ENCODE assay signal across 27 cellular contexts in the genomic region with DNA sequence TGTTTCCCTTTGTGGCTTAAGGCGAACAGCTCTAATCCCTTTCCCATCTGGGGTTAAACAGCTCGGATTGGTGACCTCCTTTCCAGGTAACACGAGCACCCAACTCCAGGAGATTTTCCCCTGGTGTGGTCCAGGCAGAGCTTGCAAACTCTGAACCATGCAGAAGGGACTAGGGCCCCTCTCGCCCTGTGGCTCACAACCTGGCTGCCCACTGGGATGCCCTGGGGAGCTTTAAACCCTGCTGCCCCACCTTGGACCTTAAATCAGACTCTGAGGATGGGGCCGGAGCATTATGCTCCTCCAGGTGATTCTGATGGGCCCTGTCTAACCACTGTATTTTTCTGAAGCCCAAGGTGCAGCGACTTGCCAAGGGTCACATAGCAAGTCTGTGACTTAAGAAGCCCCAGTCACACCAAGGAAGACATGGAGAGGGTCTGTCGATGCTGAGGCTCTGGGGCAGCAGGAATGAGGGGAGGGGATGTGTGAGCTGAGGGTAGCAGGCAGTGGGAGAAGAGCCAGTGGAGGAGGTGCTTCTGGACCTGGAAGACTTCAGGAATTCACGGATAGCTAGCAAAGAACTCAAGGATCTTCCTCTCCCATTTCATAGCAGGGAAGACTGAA. TPM values are rescaled to one million over a fixed set of nuclear protein-coding genes. Genes with fewer than 3 reads are reported as not detected.
DNase-seq lines count a peak whose midpoint lies in the region; ATAC-seq and TF ChIP-seq lines count a peak whose summit lies in the region.
"Had no signal": no experiment of that assay in that cellular context is flagged by ENCODE, and none has a peak within 500 bp of the region (broad histone marks: within the 10 kb centered on the region; RNA-seq: fewer than 3 reads in every experiment).

No MANE protein-coding gene starts in this region.

- no peak overlapping the region for H3K23ac ChIP-seq in mesenchymal stem cell (ENCODE audit: low read length in 2 of 2)

- H3K4me1 ChIP-seq in BLaER1: peaks cover 79% of the 10 kb centered on the region
- H3K4me1 ChIP-seq in CD4-positive, CD25-positive, alpha-beta regulatory T cell (ENCODE audit: control insufficient read depth, insufficient read depth, low read length, poor library complexity, severe bottlenecking): peaks cover 86% of the 10 kb centered on the region
- peaks cover 56 to 76% of the 10 kb centered on the region in 2 donors for H3K4me1 ChIP-seq in naive thymus-derived CD4-positive, alpha-beta T cell (ENCODE audit: control insufficient read depth in 2 of 2, insufficient read depth in 2 of 2, low read length in 2 of 2)
- H3K4me1 ChIP-seq in mesenchymal stem cell (ENCODE audit: control insufficient read depth, insufficient read depth, low read depth, low read length): peaks cover 18% of the 10 kb centered on the region

- H4K20me1 ChIP-seq in BLaER1: peaks cover 100% of the 10 kb centered on the region

- no peak overlapping the region for H4K8ac ChIP-seq in mesenchymal stem cell (ENCODE audit: low read length)

- no peak overlapping the region for H3K27ac ChIP-seq in BLaER1
- peak overlapping the region; percentile 9 for H3K27ac ChIP-seq in CD4-positive, CD25-positive, alpha-beta regulatory T cell (ENCODE audit: insufficient read depth, low read length, poor library complexity, severe bottlenecking)
- no peak overlapping the region for H3K27ac ChIP-seq in WERI-Rb-1
- no peak overlapping the region for H3K27ac ChIP-seq in naive thymus-derived CD4-positive, alpha-beta T cell (ENCODE audit: low read depth, low read length)
- no peak overlapping the region for H3K27ac ChIP-seq in mesenchymal stem cell (ENCODE audit: low read length, poor library complexity, severe bottlenecking)
- H3K27ac ChIP-seq: dorsolateral prefrontal cortex, epithelial cell of prostate, HL-60, right atrium auricular region, SJCRH30 had no signal

- H2AK5ac ChIP-seq in mesenchymal stem cell (ENCODE audit: low read length, severe bottlenecking): no peak overlapping the region

- no peak for ATAC-seq in CD4-positive, CD25-positive, alpha-beta regulatory T cell (ENCODE audit: low read depth in 2 of 2)
- ATAC-seq in naive thymus-derived CD4-positive, alpha-beta T cell: no peak
- ATAC-seq: left colon had no signal

- H3K36me3 Mint-ChIP-seq in CD4-positive, CD25-positive, alpha-beta regulatory T cell: peaks cover 28% of the 10 kb centered on the region
- peaks cover 0 to 61% (median 16%) of the 10 kb centered on the region in 5 donors for H3K36me3 Mint-ChIP-seq in naive thymus-derived CD4-positive, alpha-beta T cell

- H3K4me3 Mint-ChIP-seq in CD4-positive, CD25-positive, alpha-beta regulatory T cell: peak overlapping the region in 2 of 4 donors; percentile 7 to 84
- peak overlapping the region in 7 of 10 donors; percentile 18 to 65 (median 46) for H3K4me3 Mint-ChIP-seq in naive thymus-derived CD4-positive, alpha-beta T cell

- intact Hi-C loops in naive thymus-derived CD4-positive, alpha-beta T cell (cut with micrococcal nuclease): no loop called here

- H3K9me3 ChIP-seq in BLaER1 (peaks cover 32% of the 10 kb centered on the region), WERI-Rb-1 (ENCODE audit: severe bottlenecking) (peaks cover 7% of the 10 kb centered on the region), mesenchymal stem cell (ENCODE audit: control insufficient read depth, low read length) (no peaks in the 10 kb centered on the region)
- no peaks in the 10 kb centered on the region for H3K9me3 ChIP-seq in CD4-positive, CD25-positive, alpha-beta regulatory T cell (ENCODE audit: control insufficient read depth in 2 of 2, low read length in 2 of 2)
- no peaks in the 10 kb centered on the region for H3K9me3 ChIP-seq in naive thymus-derived CD4-positive, alpha-beta T cell (ENCODE audit: control insufficient read depth in 2 of 3, low read length in 3 of 3)
- H3K9me3 ChIP-seq: ascending aorta, HAP-1, right atrium auricular region, SJCRH30 had no signal

- no peak overlapping the region for H3K18ac ChIP-seq in mesenchymal stem cell (ENCODE audit: low read depth in 1 of 2, low read length in 2 of 2)

- WGBS in mesenchymal stem cell: 89% methylated on average over 7 of the region's 8 CpGs

- no peak overlapping the region for H4K91ac ChIP-seq in mesenchymal stem cell (ENCODE audit: low read length)

- no peaks in the 10 kb centered on the region for H3K27me3 Mint-ChIP-seq in CD4-positive, CD25-positive, alpha-beta regulatory T cell
- no peaks in the 10 kb centered on the region for H3K27me3 Mint-ChIP-seq in naive thymus-derived CD4-positive, alpha-beta T cell

- H3K14ac ChIP-seq in mesenchymal stem cell (ENCODE audit: low read length in 2 of 2): no peak overlapping the region

- POLR2A ChIA-PET in naive thymus-derived CD4-positive, alpha-beta T cell (lab: Charles Lee): interaction anchor here (5.8 to 17.2 kb wide), 3 partner anchors 9 to 136 kb away, joined by 84 to 241 read pairs (median 123); no protein-coding TSS in a partner anchor

- TF ChIP-seq CTCF in WERI-Rb-1 (IDR thresholded peaks at IDR 0.05; ENCODE audit: low read depth, low read length): no peak

- no peaks in the 10 kb centered on the region for H3K9me3 Mint-ChIP-seq in CD4-positive, CD25-positive, alpha-beta regulatory T cell
- H3K9me3 Mint-ChIP-seq in naive thymus-derived CD4-positive, alpha-beta T cell: peaks cover 0 to 7% (median 0%) of the 10 kb centered on the region in 11 donors

- no peak overlapping the region for H2AFZ ChIP-seq in mesenchymal stem cell (ENCODE audit: low read depth, low read length)

- no peak overlapping the region for H2BK12ac ChIP-seq in mesenchymal stem cell (ENCODE audit: low read length in 2 of 2)

- H2BK120ac ChIP-seq in mesenchymal stem cell (ENCODE audit: low read depth, low read length): no peak overlapping the region

- H3K4me3 ChIP-seq in BLaER1: no peak overlapping the region
- H3K4me3 ChIP-seq in CD4-positive, CD25-positive, alpha-beta regulatory T cell (ENCODE audit: low read depth, low read length): no peak overlapping the region
- H3K4me3 ChIP-seq in WERI-Rb-1 (ENCODE audit: low read depth, low read length): no peak overlapping the region
- no peak overlapping the region for H3K4me3 ChIP-seq in naive thymus-derived CD4-positive, alpha-beta T cell (ENCODE audit: low read length)
- no peak overlapping the region for H3K4me3 ChIP-seq in mesenchymal stem cell (ENCODE audit: insufficient read depth in 1 of 2, low read depth in 1 of 2, low read length in 2 of 2)
- H3K4me3 ChIP-seq: dorsolateral prefrontal cortex, HAP-1, right atrium auricular region, SJCRH30 had no signal

- H3K36me3 ChIP-seq in BLaER1 (peaks cover 79% of the 10 kb centered on the region), WERI-Rb-1 (no peaks in the 10 kb centered on the region), mesenchymal stem cell (ENCODE audit: control insufficient read depth in 1 of 2, insufficient read depth in 2 of 2, low read depth in 1 of 2, low read length in 2 of 2) (peaks cover 13 to 15% of the 10 kb centered on the region in 2 experiments)
- H3K36me3 ChIP-seq in CD4-positive, CD25-positive, alpha-beta regulatory T cell (ENCODE audit: control insufficient read depth, insufficient read depth, low read length): peaks cover 44% of the 10 kb centered on the region
- peaks cover 6 to 45% (median 8%) of the 10 kb centered on the region in 3 experiments for H3K36me3 ChIP-seq in naive thymus-derived CD4-positive, alpha-beta T cell (ENCODE audit: control insufficient read depth in 2 of 3, insufficient read depth in 3 of 3, low read length in 3 of 3)
- H3K36me3 ChIP-seq: HAP-1 had no signal

- no peak overlapping the region for H3K4ac ChIP-seq in mesenchymal stem cell (ENCODE audit: low read depth in 1 of 2, low read length in 2 of 2)

- H3K79me1 ChIP-seq in mesenchymal stem cell (replicated peaks; ENCODE audit: low read length, poor library complexity, severe bottlenecking): peaks cover 48% of the 10 kb centered on the region

- no peak for DNase-seq in CD4-positive, CD25-positive, alpha-beta regulatory T cell
- DNase-seq in WERI-Rb-1 (peak; percentile 73), EL (no peak), mesenchymal stem cell (no peak)
- DNase-seq in naive thymus-derived CD4-positive, alpha-beta T cell: no peak
- no peak for DNase-seq in central memory CD4-positive, alpha-beta T cell
- DNase-seq: activated CD4-positive, alpha-beta T cell treated with anti-CD3 and anti-CD28 coated beads for 48 hours; activated CD8-positive, alpha-beta memory T cell treated with anti-CD3 and anti-CD28 coated beads, Interleukin-2, amount 50 U/mL, for 4 hours; activated naive CD4-positive, alpha-beta T cell treated with anti-CD3 and anti-CD28 coated beads, Interleukin-2, amount 50 U/mL, for 16 hours; head of caudate nucleus; left colon; NCI-H1048; NCI-H1694 treated with DMSO at 0.1 percent for 48 hours; NCI-H524 treated with DMSO at 0.1 percent for 48 hours; SJCRH30; stimulated activated CD4-positive, alpha-beta T cell treated with anti-CD3 and anti-CD28 coated beads, Interleukin-4, amount 100 ng/mL, for 1 hour; stimulated activated naive CD4-positive, alpha-beta T cell treated with Interleukin-2 at 50 U/mL for 16 hours had no signal

- no peak overlapping the region for H2BK15ac ChIP-seq in mesenchymal stem cell (ENCODE audit: low read depth, poor library complexity, severe bottlenecking)

- H2BK5ac ChIP-seq in mesenchymal stem cell (ENCODE audit: low read depth, low read length, poor library complexity, severe bottlenecking): no peak overlapping the region

- H3K9ac ChIP-seq in BLaER1: no peak overlapping the region
- no peak overlapping the region for H3K9ac ChIP-seq in mesenchymal stem cell (ENCODE audit: low read length)

- H3K27me3 ChIP-seq in BLaER1 (no peaks in the 10 kb centered on the region), WERI-Rb-1 (ENCODE audit: insufficient read depth, low read depth, severe bottlenecking) (peaks cover 9% of the 10 kb centered on the region), mesenchymal stem cell (ENCODE audit: control insufficient read depth in 1 of 2, insufficient read depth in 1 of 2, low read length in 2 of 2) (no peaks in the 10 kb centered on the region)
- no peaks in the 10 kb centered on the region for H3K27me3 ChIP-seq in CD4-positive, CD25-positive, alpha-beta regulatory T cell (ENCODE audit: control insufficient read depth, insufficient read depth, low read length)
- H3K27me3 ChIP-seq in naive thymus-derived CD4-positive, alpha-beta T cell (ENCODE audit: control insufficient read depth in 2 of 2, insufficient read depth in 2 of 2, low read length in 2 of 2): no peaks in the 10 kb centered on the region
- H3K27me3 ChIP-seq: ascending aorta, dorsolateral prefrontal cortex, right atrium auricular region, SJCRH30 had no signal

- CTCF ChIA-PET in naive thymus-derived CD4-positive, alpha-beta T cell (lab: Charles Lee): interaction anchor here (0.8 kb wide), 1 partner anchor 12 kb away, joined by 3 read pairs; no protein-coding TSS in a partner anchor

- H3K4me2 ChIP-seq in BLaER1 (peak overlapping the region; percentile 7; the same call in 1 of the 2 replicates), mesenchymal stem cell (ENCODE audit: low read length, poor library complexity, severe bottlenecking) (no peak overlapping the region)

- peaks cover 23 to 91% (median 64%) of the 10 kb centered on the region in 4 donors for H3K4me1 Mint-ChIP-seq in CD4-positive, CD25-positive, alpha-beta regulatory T cell
- H3K4me1 Mint-ChIP-seq in naive thymus-derived CD4-positive, alpha-beta T cell: peaks cover 57 to 90% (median 79%) of the 10 kb centered on the region in 7 donors

- H3K27ac Mint-ChIP-seq in CD4-positive, CD25-positive, alpha-beta regulatory T cell: peak overlapping the region in 1 of 3 donors; percentile 86
- peak overlapping the region in 8 of 9 donors; percentile 9 to 84 (median 64) for H3K27ac Mint-ChIP-seq in naive thymus-derived CD4-positive, alpha-beta T cell

RNA-seq across cellular contexts. Expression of a gene that starts 5.9 kb away (rescaled TPM):
- 180 TPM for total RNA-seq in CD4-positive, CD25-positive, alpha-beta regulatory T cell
- 10 to 100 TPM; 63.5 to 85.6 (median 73.6) TPM for polyA plus RNA-seq in CD4-positive, CD25-positive, alpha-beta regulatory T cell
- 100 to 1,000 TPM in 3 of 5 experiments, 10 to 100 TPM in 2; 82.4 to 182 (median 113) TPM for total RNA-seq in naive thymus-derived CD4-positive, alpha-beta T cell
- 100 to 1,000 TPM in 1 of 2 donors, 10 to 100 TPM in 1; 52.2 to 111 TPM for polyA plus RNA-seq in naive thymus-derived CD4-positive, alpha-beta T cell
- 4.0 TPM for polyA plus RNA-seq in mesenchymal stem cell (2013, experiment 1 of 2)
- 3.9 TPM for polyA plus RNA-seq in mesenchymal stem cell (2013, experiment 2 of 2)

RNA-seq across cellular contexts. Expression of a gene that starts 37.3 kb away (rescaled TPM):
- total RNA-seq in CD4-positive, CD25-positive, alpha-beta regulatory T cell: not detected
- under 1 TPM in 1 of 4 donors, not detected in 3; 0.18 TPM for polyA plus RNA-seq in CD4-positive, CD25-positive, alpha-beta regulatory T cell
- total RNA-seq in naive thymus-derived CD4-positive, alpha-beta T cell: 1 to 10 TPM in 1 of 5 experiments, under 1 TPM in 2, not detected in 2; 0.27 to 1.3 (median 0.43) TPM
- polyA plus RNA-seq in naive thymus-derived CD4-positive, alpha-beta T cell: not detected
- polyA plus RNA-seq in mesenchymal stem cell (2013, experiment 1 of 2): not detected
- not detected for polyA plus RNA-seq in mesenchymal stem cell (2013, experiment 2 of 2)
- total RNA-seq: ascending aorta, LHCN-M2, myocyte, osteoblast, right atrium auricular region, SJCRH30 had no signal
